Comparison of ENCODE assay signal across 19 cellular contexts in the genomic region with DNA sequence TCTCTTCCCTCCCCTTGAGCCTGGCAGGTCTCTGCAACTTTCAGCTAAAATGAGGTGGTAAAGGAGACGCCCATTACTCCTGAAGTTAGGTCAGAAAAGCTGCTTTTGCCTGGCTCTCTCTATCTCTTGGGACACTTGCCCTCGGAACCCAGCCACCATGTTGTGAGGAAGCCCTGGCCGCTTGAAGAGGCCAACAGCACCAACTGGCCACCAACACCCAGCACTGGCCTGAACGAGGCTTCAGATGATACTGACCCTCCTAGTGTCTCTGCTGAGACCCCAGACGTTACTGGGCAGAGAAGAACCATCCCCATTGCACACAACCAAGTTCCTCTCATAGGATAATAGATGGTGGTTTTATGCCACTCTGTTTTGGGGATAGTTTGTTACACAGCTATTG. TPM values are rescaled to one million over a fixed set of nuclear protein-coding genes. Genes with fewer than 3 reads are reported as not detected.
DNase-seq lines count a peak whose midpoint lies in the region; ATAC-seq and TF ChIP-seq lines count a peak whose summit lies in the region.
"Had no signal": no experiment of that assay in that cellular context is flagged by ENCODE, and none has a peak within 500 bp of the region (broad histone marks: within the 10 kb centered on the region; RNA-seq: fewer than 3 reads in every experiment).

No MANE protein-coding gene starts in this region.

- H3K4me3 ChIP-seq in right atrium auricular region (no peak overlapping the region), heart right ventricle (no peak overlapping the region), esophagus muscularis mucosa (no peak overlapping the region)
- H3K4me3 ChIP-seq: BLaER1 treated with 17β-estradiol and CSF1 and Interleukin-3, amounts not matched to agents 10 nM and 100 nM; GM23248 had no signal

- 89 to 94% methylated on average over 5 of the region's 5 CpGs for WGBS in heart right ventricle, 2 donors
- WGBS in esophagus muscularis mucosa: 97% methylated on average over 5 of the region's 5 CpGs

- H3K9me3 ChIP-seq in right atrium auricular region (no peaks in the 10 kb centered on the region), heart right ventricle (peaks cover 0 to 12% (median 0%) of the 10 kb centered on the region in 11 donors), esophagus muscularis mucosa (peaks cover 0 to 10% (median 0%) of the 10 kb centered on the region in 4 donors)
- H3K9me3 ChIP-seq: BLaER1 treated with 17β-estradiol and CSF1 and Interleukin-3, amounts not matched to agents 10 nM and 100 nM had no signal

- H3K36me3 Mint-ChIP-seq in osteocyte (ENCODE audit: unreplicated experiment): no peaks in the 10 kb centered on the region
- H3K36me3 Mint-ChIP-seq: CD8-positive, alpha-beta T cell had no signal

- no peak for ATAC-seq in heart right ventricle
- ATAC-seq: CD8-positive, alpha-beta T cell had no signal

- TF ChIP-seq EP300 in esophagus muscularis mucosa (IDR thresholded peaks at IDR 0.05): no peak

- no peaks in the 10 kb centered on the region for H3K9me3 Mint-ChIP-seq in osteocyte (ENCODE audit: unreplicated experiment)

- DNase-seq in right atrium auricular region (ENCODE audit: low spot score): peak; percentile 23
- DNase-seq in heart right ventricle: no peak
- peak; percentile 83 for DNase-seq in esophagus muscularis mucosa (ENCODE audit: extremely low spot score)
- peak; percentile 49 for DNase-seq in osteocyte (ENCODE audit: extremely low spot score, unreplicated experiment)
- DNase-seq in dermis blood vessel endothelial cell: no peak
- DNase-seq in foreskin melanocyte: no peak
- DNase-seq in nucleus accumbens (lab: John Stamatoyannopoulos, UW): no peak
- DNase-seq: Calu3, DMS 273 treated with DMSO at 0.1 percent for 48 hours, DMS53, DND-41, EL, GM23248, HCEC 1CT had no signal

- no peak for TF ChIP-seq CTCF in right atrium auricular region (IDR thresholded peaks at IDR 0.05)
- TF ChIP-seq CTCF in heart right ventricle (IDR thresholded peaks at IDR 0.05): no peak
- TF ChIP-seq CTCF in esophagus muscularis mucosa (IDR thresholded peaks at IDR 0.05): no peak
- TF ChIP-seq CTCF in osteocyte (IDR thresholded peaks at IDR 0.05): no peak

- H3K4me3 Mint-ChIP-seq in osteocyte (ENCODE audit: unreplicated experiment): no peak overlapping the region
- H3K4me3 Mint-ChIP-seq: B cell; CD8-positive, alpha-beta T cell had no signal

- peaks cover 8% of the 10 kb centered on the region for H3K4me1 Mint-ChIP-seq in osteocyte (ENCODE audit: unreplicated experiment)
- H3K4me1 Mint-ChIP-seq: B cell had no signal

- H3K27me3 ChIP-seq in right atrium auricular region (no peaks in the 10 kb centered on the region), heart right ventricle (peaks cover 0 to 10% (median 0%) of the 10 kb centered on the region in 7 donors), esophagus muscularis mucosa (peaks cover 0 to 16% (median 0%) of the 10 kb centered on the region in 4 donors)
- H3K27me3 ChIP-seq: BLaER1 treated with 17β-estradiol and CSF1 and Interleukin-3, amounts not matched to agents 10 nM and 100 nM had no signal

- no peak for TF ChIP-seq POLR2A in esophagus muscularis mucosa (IDR thresholded peaks at IDR 0.05; ENCODE audit: low read depth)

- no peaks in the 10 kb centered on the region for H3K36me3 ChIP-seq in right atrium auricular region
- no peaks in the 10 kb centered on the region for H3K36me3 ChIP-seq in heart right ventricle
- no peaks in the 10 kb centered on the region for H3K36me3 ChIP-seq in esophagus muscularis mucosa
- H3K36me3 ChIP-seq: BLaER1 treated with 17β-estradiol and CSF1 and Interleukin-3, amounts not matched to agents 10 nM and 100 nM had no signal

- no peak overlapping the region for H3K27ac Mint-ChIP-seq in osteocyte (ENCODE audit: unreplicated experiment)
- H3K27ac Mint-ChIP-seq: B cell; CD8-positive, alpha-beta T cell had no signal

- H3K4me1 ChIP-seq in right atrium auricular region: no peaks in the 10 kb centered on the region
- H3K4me1 ChIP-seq in heart right ventricle: peaks cover 0 to 15% (median 0%) of the 10 kb centered on the region in 9 donors
- peaks cover 0 to 11% (median 0%) of the 10 kb centered on the region in 4 donors for H3K4me1 ChIP-seq in esophagus muscularis mucosa

- peaks cover 2% of the 10 kb centered on the region for H3K27me3 Mint-ChIP-seq in osteocyte (ENCODE audit: unreplicated experiment)

- intact Hi-C loops in heart right ventricle (cut with DNase I) (loop anchor here in 1 of 10 donors (10.0 kb wide), 1 partner anchor 106 kb away; no protein-coding TSS in a partner anchor), esophagus muscularis mucosa (cut with DNase I) (no loop called here)

- H3K27ac ChIP-seq in right atrium auricular region (no peak overlapping the region), heart right ventricle (no peak overlapping the region), esophagus muscularis mucosa (replicated peaks in 1 of 4) (no peak overlapping the region)
- H3K27ac ChIP-seq: GM23248, HL-60 had no signal

RNA-seq across cellular contexts. Expression of a gene that starts 49.5 kb away (rescaled TPM):
- 10 to 100 TPM; 14.4 to 19.9 TPM for total RNA-seq in right atrium auricular region
- total RNA-seq in heart right ventricle: 10 to 100 TPM; 12.9 to 34.0 (median 24.7) TPM
- polyA plus RNA-seq in heart right ventricle: 10 to 100 TPM in 1 of 2 donors, 1 to 10 TPM in 1; 4.6 to 10.3 TPM
- total RNA-seq in esophagus muscularis mucosa: 10 to 100 TPM; 13.6 to 24.1 (median 15.3) TPM
- 0.43 and 0.55 TPM in 2 replicates for total RNA-seq in osteocyte
- 24.0 and 24.8 TPM in 2 replicates for total RNA-seq in dermis blood vessel endothelial cell
- total RNA-seq: GM23248, H4 had no signal

Comparison
In these comparisons a context has a peak if more than half of its experiments do, and no peak if none do; other contexts are left out.
1. DNase-seq: peak in right atrium auricular region (single experiment), esophagus muscularis mucosa (single experiment) and osteocyte (single experiment); none in heart right ventricle (0 of 2), dermis blood vessel endothelial cell (single experiment), foreskin melanocyte (single experiment) and nucleus accumbens (0 of 56).